23 cellular contexts compared by ENCODE assay signal in the genomic region with DNA sequence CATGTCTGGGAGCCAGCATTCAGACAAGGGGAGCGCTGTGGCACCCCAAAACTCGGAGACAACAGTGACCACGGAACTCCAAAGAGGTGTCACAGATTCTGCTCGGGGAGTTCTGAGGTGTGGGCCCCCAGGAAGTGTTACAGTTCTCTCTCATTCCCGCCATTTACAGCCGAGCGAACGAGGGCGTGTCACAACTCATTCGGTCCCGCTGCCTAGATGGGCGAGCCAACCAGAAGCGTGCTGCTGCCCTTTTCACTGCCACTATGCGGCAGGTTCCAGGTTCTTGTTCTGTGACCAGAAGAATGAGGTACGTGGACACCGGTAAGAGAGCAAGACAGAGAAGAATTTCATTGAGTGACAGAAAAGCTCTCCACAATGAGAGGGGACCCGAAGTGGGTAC.
"Had no signal": no experiment of that assay in that cellular context is flagged by ENCODE, and none has a peak within 500 bp of the region (broad histone marks: within the 10 kb centered on the region; RNA-seq: fewer than 3 reads in every experiment).

No MANE protein-coding gene starts in this region.

- H3K36me3 ChIP-seq: esophagus squamous epithelium, gastroesophageal sphincter, left lung, lower lobe of right lung, neural progenitor cell, spleen, tibial nerve, upper lobe of right lung, vagina had no signal

- H3K4me3 ChIP-seq: esophagus squamous epithelium, gastroesophageal sphincter, left lung, lower lobe of right lung, neural progenitor cell, psoas muscle, spleen, tibial nerve, upper lobe of right lung, vagina had no signal

- H2AFZ ChIP-seq: neural progenitor cell had no signal

- H3K4me3 Mint-ChIP-seq: effector memory CD8-positive, alpha-beta T cell; memory B cell; natural killer cell treated with Interleukin-12 subunit alpha and Interleukin-12 subunit beta and Interleukin-15 and Interleukin-18, amount 100 ng/mL, for 72 hours; neural progenitor cell; stimulated activated memory B cell treated with anti-CD40 and anti-IgM and Interleukin-4, amounts not matched to agents 10 μg/mL and 1 μg/mL and 100 μg/mL, for 72 hours; stimulated activated naive CD8-positive, alpha-beta T cell treated with anti-CD3 and anti-CD28 coated beads, Interleukin-15, Interleukin-2, amounts not matched to agents 100 ng/mL and 50 ng/mL, for 24 hours had no signal

- H3K9ac ChIP-seq: neural progenitor cell had no signal

- H3K4me1 Mint-ChIP-seq: memory B cell; neural progenitor cell; stimulated activated memory B cell treated with anti-CD40 and anti-IgM and Interleukin-4, amounts not matched to agents 10 μg/mL and 1 μg/mL and 100 μg/mL, for 72 hours had no signal

- H3K27me3 ChIP-seq: esophagus squamous epithelium, gastroesophageal sphincter, left lung, neural progenitor cell, spleen, tibial nerve, upper lobe of right lung, vagina had no signal

- H3K27ac Mint-ChIP-seq: effector memory CD8-positive, alpha-beta T cell; memory B cell; natural killer cell treated with Interleukin-12 subunit alpha and Interleukin-12 subunit beta and Interleukin-15 and Interleukin-18, amount 100 ng/mL, for 72 hours; neural progenitor cell; stimulated activated memory B cell treated with anti-CD40 and anti-IgM and Interleukin-4, amounts not matched to agents 10 μg/mL and 1 μg/mL and 100 μg/mL, for 72 hours; stimulated activated naive CD8-positive, alpha-beta T cell treated with anti-CD3 and anti-CD28 coated beads, Interleukin-15, Interleukin-2, amounts not matched to agents 100 ng/mL and 50 ng/mL, for 24 hours had no signal

- H3K27me3 Mint-ChIP-seq: effector memory CD8-positive, alpha-beta T cell; memory B cell; natural killer cell treated with Interleukin-12 subunit alpha and Interleukin-12 subunit beta and Interleukin-15 and Interleukin-18, amount 100 ng/mL, for 72 hours; stimulated activated memory B cell treated with anti-CD40 and anti-IgM and Interleukin-4, amounts not matched to agents 10 μg/mL and 1 μg/mL and 100 μg/mL, for 72 hours; stimulated activated naive CD8-positive, alpha-beta T cell treated with anti-CD3 and anti-CD28 coated beads, Interleukin-15, Interleukin-2, amounts not matched to agents 100 ng/mL and 50 ng/mL, for 24 hours had no signal

- H3K36me3 Mint-ChIP-seq: memory B cell; neural progenitor cell; stimulated activated memory B cell treated with anti-CD40 and anti-IgM and Interleukin-4, amounts not matched to agents 10 μg/mL and 1 μg/mL and 100 μg/mL, for 72 hours had no signal

- ATAC-seq: effector memory CD8-positive, alpha-beta T cell; gastroesophageal sphincter; left lung; lower lobe of right lung; natural killer cell treated with Interleukin-12 subunit alpha and Interleukin-12 subunit beta and Interleukin-15 and Interleukin-18, amount 100 ng/mL, for 72 hours; psoas muscle; stimulated activated memory B cell treated with anti-CD40 and anti-IgM and Interleukin-4, amounts not matched to agents 10 μg/mL and 1 μg/mL and 100 μg/mL, for 72 hours had no signal

- H3K27ac ChIP-seq: epithelial cell of prostate, esophagus squamous epithelium, gastroesophageal sphincter, left lung, lower lobe of right lung, neural progenitor cell, psoas muscle, spleen, tibial nerve, upper lobe of right lung, vagina had no signal

- H3K9me3 Mint-ChIP-seq: neural progenitor cell had no signal

- H3K4me2 ChIP-seq: neural progenitor cell had no signal

- H3K4me1 ChIP-seq: esophagus squamous epithelium, gastroesophageal sphincter, left lung, lower lobe of right lung, neural progenitor cell, psoas muscle, spleen, tibial nerve, upper lobe of right lung, vagina had no signal

- DNase-seq: effector memory CD8-positive, alpha-beta T cell; esophagus squamous epithelium; foreskin fibroblast; glutamatergic neuron; islet precursor cell; left lung; lower lobe of right lung; midbrain; psoas muscle; spleen; stimulated activated CD4-positive, alpha-beta T cell treated with anti-CD3 and anti-CD28 coated beads, Interleukin-15, amount 100 ng/mL, for 24 hours; stimulated activated CD4-positive, alpha-beta T cell treated with anti-CD3 and anti-CD28 coated beads, Interleukin-1b, Interleukin-23, amount 100 ng/mL, for 48 hours; stimulated activated CD4-positive, alpha-beta T cell treated with anti-CD3 and anti-CD28 coated beads, Interleukin-4, amount 100 ng/mL, for 24 hours; upper lobe of right lung had no signal

- H3K9me3 ChIP-seq: esophagus squamous epithelium, gastroesophageal sphincter, lower lobe of right lung, psoas muscle, tibial nerve, upper lobe of right lung, vagina had no signal
